ENCODE assay signal across 16 cellular contexts in the genomic region with DNA sequence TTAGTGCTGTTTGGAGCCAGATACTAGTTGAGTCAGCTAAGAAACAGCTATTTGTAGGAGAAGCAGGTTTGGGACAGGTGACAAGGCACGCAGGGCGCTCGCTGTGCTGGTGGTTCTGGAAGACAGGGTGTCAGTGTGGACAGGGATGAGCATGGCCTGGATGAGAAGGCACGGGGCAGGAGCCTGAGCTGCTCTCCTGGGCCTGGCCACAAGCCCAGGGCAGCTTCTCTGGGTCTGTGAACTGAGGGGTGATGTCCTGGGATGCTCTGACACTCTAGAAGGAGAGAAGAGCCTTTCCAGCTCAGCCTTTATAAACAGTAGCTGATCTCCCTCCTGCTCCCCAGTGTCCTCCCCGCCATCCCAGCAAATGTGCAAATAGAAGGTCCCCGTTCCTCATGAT. TPM values are rescaled to one million over a fixed set of nuclear protein-coding genes. Genes with fewer than 3 reads are reported as not detected.
DNase-seq lines count a peak whose midpoint lies in the region; ATAC-seq and TF ChIP-seq lines count a peak whose summit lies in the region.
"Had no signal": no experiment of that assay in that cellular context is flagged by ENCODE, and none has a peak within 500 bp of the region (broad histone marks: within the 10 kb centered on the region; RNA-seq: fewer than 3 reads in every experiment).

No MANE protein-coding gene starts in this region.

- no peaks in the 10 kb centered on the region for H4K20me1 ChIP-seq in DOHH2 (ENCODE audit: control insufficient read depth, insufficient read depth, low read depth, low read length)
- no peaks in the 10 kb centered on the region for H4K20me1 ChIP-seq in OCI-LY1 (ENCODE audit: insufficient read depth, low read length)

- H3K9me3 ChIP-seq in DOHH2 (ENCODE audit: control insufficient read depth, insufficient read depth, low read length) (peaks cover 12% of the 10 kb centered on the region; the same call in 1 of the 2 replicates), OCI-LY1 (ENCODE audit: low read length) (no peaks in the 10 kb centered on the region), right lobe of liver (no peaks in the 10 kb centered on the region)
- H3K9me3 ChIP-seq in CD4-positive, alpha-beta memory T cell (ENCODE audit: control insufficient read depth in 1 of 2, low read length in 2 of 2) = no peaks in the 10 kb centered on the region

- H3K4me2 ChIP-seq in DOHH2 (ENCODE audit: low read length) (peak overlapping the region; percentile 95), OCI-LY1 (ENCODE audit: low read length) (peak overlapping the region; percentile 42; the same call in 1 of the 2 replicates)

- H3K79me2 ChIP-seq in DOHH2 (ENCODE audit: control insufficient read depth, low read length) (no peaks in the 10 kb centered on the region), OCI-LY1 (ENCODE audit: insufficient read depth, low read length) (no peaks in the 10 kb centered on the region)

- CTCF ChIA-PET in CD4-positive, alpha-beta memory T cell (lab: Charles Lee; ENCODE audit: partially characterized antibody) = no interaction called here

- POLR2A ChIA-PET in CD4-positive, alpha-beta memory T cell (lab: Charles Lee; ENCODE audit: partially characterized antibody) = no interaction called here

- H3K27me3 Mint-ChIP-seq in immature natural killer cell (ENCODE audit: low read depth in 3 of 3) = peaks cover 2 to 9% (median 3%) of the 10 kb centered on the region in 3 donors
- peaks cover 1 to 8% of the 10 kb centered on the region in 2 donors for H3K27me3 Mint-ChIP-seq in CD4-positive, alpha-beta memory T cell

- H3F3A ChIP-seq in DOHH2 (ENCODE audit: control insufficient read depth, insufficient read depth) (peaks cover 22% of the 10 kb centered on the region), OCI-LY1 (ENCODE audit: insufficient read depth, low read length) (no peaks in the 10 kb centered on the region)

- peak; percentile 35 to 67 (median 45) for ATAC-seq in right lobe of liver
- ATAC-seq in GM19467 (IDR thresholded peaks at IDR 0.05; ENCODE audit: unreplicated experiment) = no peak

- no peak overlapping the region for H3K27ac Mint-ChIP-seq in immature natural killer cell
- no peak overlapping the region for H3K27ac Mint-ChIP-seq in CD4-positive, alpha-beta memory T cell
- H3K27ac Mint-ChIP-seq: CD4-positive, CD25-positive, alpha-beta regulatory T cell; HFFc6 had no signal

- H3K4me3 ChIP-seq in DOHH2 (ENCODE audit: low read length) = peak overlapping the region; percentile 69
- H3K4me3 ChIP-seq in OCI-LY1 (ENCODE audit: low read depth, low read length, poor library complexity, severe bottlenecking) = no peak overlapping the region
- H3K4me3 ChIP-seq in right lobe of liver = no peak overlapping the region
- no peak overlapping the region for H3K4me3 ChIP-seq in CD4-positive, alpha-beta memory T cell (ENCODE audit: low read length in 2 of 2)

- peaks cover 0 to 2% (median 0%) of the 10 kb centered on the region in 6 donors for H3K9me3 Mint-ChIP-seq in immature natural killer cell
- H3K9me3 Mint-ChIP-seq in CD4-positive, alpha-beta memory T cell = peaks cover 0 to 4% (median 0%) of the 10 kb centered on the region in 8 donors

- H3K27me3 ChIP-seq in DOHH2 (ENCODE audit: control insufficient read depth, low read length) (no peaks in the 10 kb centered on the region), OCI-LY1 (ENCODE audit: insufficient read depth, low read length) (no peaks in the 10 kb centered on the region), right lobe of liver (no peaks in the 10 kb centered on the region)
- no peaks in the 10 kb centered on the region for H3K27me3 ChIP-seq in CD4-positive, alpha-beta memory T cell (ENCODE audit: insufficient read depth, low read length)

- H3K4me1 ChIP-seq in DOHH2 (ENCODE audit: control insufficient read depth, low read length) (peaks cover 99% of the 10 kb centered on the region), OCI-LY1 (ENCODE audit: insufficient read depth, low read length, severe bottlenecking) (peaks cover 38% of the 10 kb centered on the region), right lobe of liver (peaks cover 0 to 3% (median 0%) of the 10 kb centered on the region in 4 donors)
- no peaks in the 10 kb centered on the region for H3K4me1 ChIP-seq in CD4-positive, alpha-beta memory T cell (ENCODE audit: insufficient read depth, low read length)

- no peak overlapping the region for H3K4me3 Mint-ChIP-seq in immature natural killer cell
- H3K4me3 Mint-ChIP-seq in CD4-positive, alpha-beta memory T cell = no peak overlapping the region
- H3K4me3 Mint-ChIP-seq: CD4-positive, CD25-positive, alpha-beta regulatory T cell; HFFc6 had no signal

- peaks cover 21% of the 10 kb centered on the region for H3K36me3 ChIP-seq in DOHH2 (ENCODE audit: control insufficient read depth, low read length)
- H3K36me3 ChIP-seq in OCI-LY1 (ENCODE audit: insufficient read depth, low read length) = no peaks in the 10 kb centered on the region
- H3K36me3 ChIP-seq in right lobe of liver = peaks cover 0 to 95% (median 24%) of the 10 kb centered on the region in 4 donors
- no peaks in the 10 kb centered on the region for H3K36me3 ChIP-seq in CD4-positive, alpha-beta memory T cell (ENCODE audit: insufficient read depth, low read length)

- DNase-seq in right lobe of liver (no peak), immature natural killer cell (no peak), AG20443 (ENCODE audit: low spot score) (no peak)
- DNase-seq in CD4-positive, alpha-beta memory T cell = no peak
- DNase-seq: Calu3; CD4-positive, CD25-positive, alpha-beta regulatory T cell; DMS 273 treated with DMSO at 0.1 percent for 48 hours; DMS79; EL; HCEC 1CT; HFFc6 had no signal

- H3K9me2 ChIP-seq in DOHH2 (replicated peaks; ENCODE audit: control insufficient read depth, low read length) (no peaks in the 10 kb centered on the region), OCI-LY1 (ENCODE audit: low read depth, low read length) (no peaks in the 10 kb centered on the region)

- no peak overlapping the region for H2AFZ ChIP-seq in OCI-LY1 (ENCODE audit: low read length)

- H3K4me1 Mint-ChIP-seq in immature natural killer cell = no peaks in the 10 kb centered on the region
- no peaks in the 10 kb centered on the region for H3K4me1 Mint-ChIP-seq in CD4-positive, alpha-beta memory T cell

- 83% methylated on average over 5 of the region's 6 CpGs for WGBS in right lobe of liver (ENCODE audit: insufficient coverage, low coverage, low lambda C conversion rate, missing lambda C conversion rate)

- no peak for TF ChIP-seq POLR2A in right lobe of liver (IDR thresholded peaks at IDR 0.05)

- H3K27ac ChIP-seq in DOHH2 (ENCODE audit: low read depth, low read length) (peak overlapping the region; percentile 100), OCI-LY1 (ENCODE audit: low read depth, low read length, poor library complexity, severe bottlenecking) (peak overlapping the region; percentile 88), right lobe of liver (no peak overlapping the region)
- no peak overlapping the region for H3K27ac ChIP-seq in CD4-positive, alpha-beta memory T cell (ENCODE audit: low read depth, low read length)

- no peak overlapping the region; the same call in 1 of the 2 replicates for H3K9ac ChIP-seq in OCI-LY1 (ENCODE audit: low read length)

- TF ChIP-seq CTCF in DOHH2 (IDR thresholded peaks at IDR 0.05; ENCODE audit: low read depth, low read length, poor library complexity, severe bottlenecking) (no peak), OCI-LY1 (IDR thresholded peaks at IDR 0.05; ENCODE audit: low read length) (no peak), right lobe of liver (IDR thresholded peaks at IDR 0.05) (no peak)

- H3K36me3 Mint-ChIP-seq in immature natural killer cell = no peaks in the 10 kb centered on the region
- no peaks in the 10 kb centered on the region for H3K36me3 Mint-ChIP-seq in CD4-positive, alpha-beta memory T cell
- H3K36me3 Mint-ChIP-seq: CD4-positive, CD25-positive, alpha-beta regulatory T cell had no signal

- intact Hi-C loops in right lobe of liver (cut with DNase I) = no loop called here
- intact Hi-C loops in CD4-positive, alpha-beta memory T cell (cut with micrococcal nuclease) = no loop called here

RNA-seq across cellular contexts. Expression of a gene that starts 37.9 kb away (rescaled TPM):
- 1,000 to 10,000 TPM in 4 of 6 experiments, 100 to 1,000 TPM in 2; 756 to 3,432 (median 1,885) TPM for total RNA-seq in right lobe of liver
- polyA plus RNA-seq in immature natural killer cell = not detected
- total RNA-seq in CD4-positive, alpha-beta memory T cell = under 1 TPM; 0.69 to 0.73 TPM
- polyA plus RNA-seq in CD4-positive, alpha-beta memory T cell = not detected
- total RNA-seq: Calu3; CD4-positive, CD25-positive, alpha-beta regulatory T cell; H4; HFFc6 had no signal
- polyA plus RNA-seq: BJ; CD4-positive, CD25-positive, alpha-beta regulatory T cell had no signal

Comparison
In these comparisons a context has a peak if more than half of its experiments do, and no peak if none do; other contexts are left out.
1. H3K27ac ChIP-seq: peak in DOHH2 (single experiment) and OCI-LY1 (single experiment); none in right lobe of liver (0 of 3) and CD4-positive, alpha-beta memory T cell (single experiment).
2. RNA of a gene that starts 37.9 kb away (total RNA-seq): 756 to 3,432 TPM in right lobe of liver; 0.69 to 0.73 TPM in CD4-positive, alpha-beta memory T cell; every median in the first group is over 100 times any median in the second.